In genomic region chr15:65028921-65029735, GRCh38 we compare ENCODE assay signal across 8 cellular contexts.
DNase-seq lines count a peak whose midpoint lies in the region; ATAC-seq and TF ChIP-seq lines count a peak whose summit lies in the region.

Gene MTFMT (minus strand): TSS chr15:65029639. CDS start chr15:65029613, 26 bp downstream.

- ATAC-seq in HG03457 (IDR thresholded peaks at IDR 0.05; ENCODE audit: unreplicated experiment): no peak

- peak within 1 kb of the TSS; percentile 93 for H3K4me3 ChIP-seq in HFF-Myc (replicated peaks; ENCODE audit: low read depth, low read length)
- H3K4me3 ChIP-seq in retinal pigment epithelial cell (ENCODE audit: low read length): peak within 1 kb of the TSS; percentile 83

- DNase-seq in GM10266 (ENCODE audit: extremely low spot score) (peak; percentile 98), HFF-Myc (ENCODE audit: extremely low read depth, low read depth) (no peak), NCI-H146 (lab: John Stamatoyannopoulos, UW) (peak; percentile 75), T1000 (lab: John Stamatoyannopoulos, UW) (peak; percentile 70), astrocyte of the hippocampus (ENCODE audit: low read depth, low spot score) (peak; percentile 93), hippocampal formation (lab: John Stamatoyannopoulos, UW) (peak; percentile 76 to 88), retinal pigment epithelial cell (ENCODE audit: low read depth) (peak; percentile 22)

- TF ChIP-seq CTCF in GM10266 (IDR thresholded peaks at IDR 0.05; ENCODE audit: control insufficient read depth, insufficient read depth, low read depth, missing control alignments): peak; percentile 5
- no peak for TF ChIP-seq CTCF in HFF-Myc (IDR thresholded peaks at IDR 0.05; ENCODE audit: low read depth, low read length, missing control alignments)
- no peak for TF ChIP-seq CTCF in retinal pigment epithelial cell (conservative IDR thresholded peaks at IDR 0.05; ENCODE audit: low read depth, low read length)
